Comparison of ENCODE assay signal across 2 cellular contexts in the genomic region with DNA sequence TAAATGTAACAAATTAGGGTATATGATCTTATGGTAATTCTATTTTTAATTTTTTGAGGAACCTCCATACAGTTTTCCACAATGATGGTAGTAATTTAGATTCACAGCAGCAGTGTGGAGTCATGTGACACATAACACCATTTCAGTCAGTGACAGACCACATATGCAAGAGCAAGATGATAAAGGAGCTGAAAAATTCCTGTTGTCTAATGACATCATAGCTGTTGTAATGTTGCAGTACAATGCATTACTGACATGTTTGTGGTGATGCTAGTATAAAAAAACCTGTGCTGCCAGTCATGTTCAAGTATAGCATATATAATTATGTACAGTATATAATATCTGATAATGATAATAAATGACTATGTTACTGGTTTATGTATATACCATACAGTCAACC.
TF ChIP-seq lines count a peak whose summit lies in the region.

No MANE protein-coding gene starts in this region.

TF ChIP-seq in HepG2, 621 proteins besides CTCF, POLR2A, EP300 and RAD21:
- no peak for TF ChIP-seq GPBP1L1 (CRISPR knock-in tag; IDR thresholded peaks at IDR 0.05)
- TF ChIP-seq CREB1 (IDR thresholded peaks at IDR 0.05) = peak; percentile 37
- TF ChIP-seq CREB1 (CRISPR knock-in tag; IDR thresholded peaks at IDR 0.05) = no peak
- TF ChIP-seq ATF7 (IDR thresholded peaks at IDR 0.05) = peak; percentile 25; the same call in 1 of the 2 replicates
- TF ChIP-seq ATF7 (CRISPR knock-in tag; IDR thresholded peaks at IDR 0.05) = no peak
TF ChIP-seq in HepG2: peak in this region for 2.

TF ChIP-seq in K562, 482 proteins besides CTCF, POLR2A, EP300 and RAD21:
- TF ChIP-seq NCOA4 (IDR thresholded peaks at IDR 0.05; ENCODE audit: partially characterized antibody) = no peak
- TF ChIP-seq, protein P1, sequence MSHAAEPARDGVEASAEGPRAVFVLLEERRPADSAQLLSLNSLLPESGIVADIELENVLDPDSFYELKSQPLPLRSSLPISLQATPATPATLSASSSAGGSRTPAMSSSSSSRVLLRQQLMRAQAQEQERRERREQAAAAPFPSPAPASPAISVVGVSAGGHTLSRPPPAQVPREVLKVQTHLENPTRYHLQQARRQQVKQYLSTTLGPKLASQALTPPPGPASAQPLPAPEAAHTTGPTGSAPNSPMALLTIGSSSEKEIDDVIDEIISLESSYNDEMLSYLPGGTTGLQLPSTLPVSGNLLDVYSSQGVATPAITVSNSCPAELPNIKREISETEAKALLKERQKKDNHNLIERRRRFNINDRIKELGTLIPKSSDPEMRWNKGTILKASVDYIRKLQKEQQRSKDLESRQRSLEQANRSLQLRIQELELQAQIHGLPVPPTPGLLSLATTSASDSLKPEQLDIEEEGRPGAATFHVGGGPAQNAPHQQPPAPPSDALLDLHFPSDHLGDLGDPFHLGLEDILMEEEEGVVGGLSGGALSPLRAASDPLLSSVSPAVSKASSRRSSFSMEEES (CRISPR knock-in tag; IDR thresholded peaks at IDR 0.05) = peak; percentile 45
TF ChIP-seq in K562: peak in this region for 1.
